ENCODE assay signal across 13 cellular contexts in the genomic region with DNA sequence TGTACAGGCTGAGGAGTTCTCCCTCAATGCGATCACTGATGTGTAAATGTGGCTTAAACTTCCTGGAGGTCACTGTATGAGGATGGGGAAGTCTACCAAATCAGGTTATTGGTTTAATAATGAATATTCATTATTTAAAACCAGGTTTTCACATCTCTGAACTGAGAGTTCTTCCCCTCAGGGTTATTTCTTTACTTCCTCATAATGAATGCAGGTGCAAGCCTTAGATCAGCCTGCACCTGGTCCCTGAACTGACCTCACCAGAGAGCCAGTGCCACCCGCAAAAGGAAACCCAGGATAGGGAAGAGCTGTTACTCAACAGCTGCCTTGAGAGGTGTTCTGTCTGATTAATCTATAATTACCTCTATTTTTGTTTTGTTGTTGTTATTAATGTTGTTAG.
DNase-seq lines count a peak whose midpoint lies in the region; ATAC-seq, FAIRE-seq and TF ChIP-seq lines count a peak whose summit lies in the region.
"Had no signal": no experiment of that assay in that cellular context is flagged by ENCODE, and none has a peak within 500 bp of the region (broad histone marks: within the 10 kb centered on the region; RNA-seq: fewer than 3 reads in every experiment).

No MANE protein-coding gene starts in this region.

- H3K27ac Mint-ChIP-seq in effector memory CD8-positive, alpha-beta T cell: no peak overlapping the region

- TF ChIP-seq CTCF in GM10266 (IDR thresholded peaks at IDR 0.05; ENCODE audit: control insufficient read depth, insufficient read depth, low read depth, missing control alignments) (no peak), A673 (conservative IDR thresholded peaks at IDR 0.05; ENCODE audit: low read depth, low read length) (no peak)

- no peak overlapping the region for H3K27ac ChIP-seq in A673 (ENCODE audit: low read depth, low read length, poor library complexity, severe bottlenecking)
- H3K27ac ChIP-seq: sigmoid colon had no signal

- FAIRE-seq in frontal cortex (lab: Jason Lieb, UNC): no peak
- FAIRE-seq: G401.6 had no signal

- H3K36me3 ChIP-seq in A673 (ENCODE audit: insufficient read depth, low read length, poor library complexity, severe bottlenecking): no peaks in the 10 kb centered on the region
- H3K36me3 ChIP-seq: sigmoid colon had no signal

- POLR2A ChIA-PET in A673 (lab: Charles Lee; ENCODE audit: low non-redundant PET): no interaction called here

- no peaks in the 10 kb centered on the region for H3K4me1 Mint-ChIP-seq in effector memory CD8-positive, alpha-beta T cell (ENCODE audit: low read depth in 2 of 2)

- H3K27me3 Mint-ChIP-seq in effector memory CD8-positive, alpha-beta T cell: peaks cover 0 to 13% of the 10 kb centered on the region in 2 donors

- no peaks in the 10 kb centered on the region for H3K36me3 Mint-ChIP-seq in effector memory CD8-positive, alpha-beta T cell (ENCODE audit: insufficient read depth)

- intact Hi-C loops in A673 (cut with micrococcal nuclease; ENCODE audit: unreplicated experiment): no loop called here

- no peaks in the 10 kb centered on the region for H3K27me3 ChIP-seq in A673 (replicated peaks; ENCODE audit: insufficient read depth, low read depth, low read length, poor library complexity)
- H3K27me3 ChIP-seq: sigmoid colon had no signal

- ATAC-seq in GM18861 (IDR thresholded peaks at IDR 0.05; ENCODE audit: unreplicated experiment) (peak; percentile 87), GM21423 (IDR thresholded peaks at IDR 0.05; ENCODE audit: unreplicated experiment) (peak; percentile 97), HG03135 (IDR thresholded peaks at IDR 0.05; ENCODE audit: unreplicated experiment) (peak; percentile 94)
- ATAC-seq in effector memory CD8-positive, alpha-beta T cell (replicated peaks): no peak
- ATAC-seq: left cardiac atrium, Panc1 had no signal

- H3K9me3 Mint-ChIP-seq in effector memory CD8-positive, alpha-beta T cell: no peaks in the 10 kb centered on the region

- H3K4me3 ChIP-seq in A673 (ENCODE audit: low read depth, low read length, poor library complexity, severe bottlenecking): no peak overlapping the region
- H3K4me3 ChIP-seq: sigmoid colon had no signal

- no peaks in the 10 kb centered on the region for H3K4me1 ChIP-seq in A673 (ENCODE audit: insufficient read depth, low read length, poor library complexity, severe bottlenecking)

- no peaks in the 10 kb centered on the region for H3K9me3 ChIP-seq in A673 (ENCODE audit: low read depth, low read length, poor library complexity, severe bottlenecking)
- H3K9me3 ChIP-seq: sigmoid colon had no signal

- H3K4me3 Mint-ChIP-seq in effector memory CD8-positive, alpha-beta T cell: no peak overlapping the region

- DNase-seq in germinal center (ENCODE audit: low spot score): peak; percentile 83
- no peak for DNase-seq in GM10266 (ENCODE audit: extremely low spot score)
- DNase-seq in effector memory CD8-positive, alpha-beta T cell: no peak
- no peak for DNase-seq in frontal cortex (ENCODE audit: low spot score in 2 of 2)
- DNase-seq in A673 (ENCODE audit: low spot score): no peak
- DNase-seq: activated CD4-positive, alpha-beta T cell treated with anti-CD3 and anti-CD28 coated beads for 4 hours; left cardiac atrium; sigmoid colon had no signal

- no TSS peak for BruUV-seq in A673 (replicated peaks; lab: Mats Ljungman, UMichigan)

- CTCF ChIA-PET in A673 (lab: Charles Lee): no interaction called here
